Comparison of ENCODE assay signal across 7 cellular contexts in genomic region chr11:62883677-62884076, GRCh38. TPM values are rescaled to one million over a fixed set of nuclear protein-coding genes. Genes with fewer than 3 reads are reported as not detected.
DNase-seq lines count a peak whose midpoint lies in the region; ATAC-seq, FAIRE-seq and TF ChIP-seq lines count a peak whose summit lies in the region.
"Had no signal": no experiment of that assay in that cellular context is flagged by ENCODE, and none has a peak within 500 bp of the region (broad histone marks: within the 10 kb centered on the region; RNA-seq: fewer than 3 reads in every experiment).

No MANE protein-coding gene starts in this region.

- peaks cover 24% of the 10 kb centered on the region for H3K4me1 ChIP-seq in RWPE2 (ENCODE audit: insufficient read depth, poor library complexity, severe bottlenecking)
- peaks cover 41% of the 10 kb centered on the region for H3K4me1 ChIP-seq in keratinocyte (ENCODE audit: control insufficient read depth, extremely low read depth, insufficient read depth, low read length)

- H3K79me2 ChIP-seq in keratinocyte (ENCODE audit: control insufficient read depth, insufficient read depth, low read length) = peaks cover 50% of the 10 kb centered on the region

- ATAC-seq in RWPE2 (ENCODE audit: low read depth) (no peak), GM21529 (IDR thresholded peaks at IDR 0.05; ENCODE audit: unreplicated experiment) (no peak), GM21381 (IDR thresholded peaks at IDR 0.05; ENCODE audit: unreplicated experiment) (no peak)

- FAIRE-seq in keratinocyte (lab: Jason Lieb, UNC) = no peak

- no peak overlapping the region for H2AFZ ChIP-seq in keratinocyte (ENCODE audit: control insufficient read depth, low read length)

- H3K36me3 ChIP-seq in RWPE2 (ENCODE audit: low read depth) (peaks cover 84% of the 10 kb centered on the region), keratinocyte (ENCODE audit: control insufficient read depth in 2 of 2, extremely low read depth in 1 of 2, insufficient read depth in 2 of 2, low read length in 2 of 2) (peaks cover 49 to 57% of the 10 kb centered on the region in 2 experiments)

- H3K4me2 ChIP-seq in keratinocyte (ENCODE audit: control insufficient read depth, extremely low read depth, insufficient read depth, low read depth, low read length) = peak overlapping the region; percentile 98

- peak overlapping the region; percentile 96 for H3K4me3 ChIP-seq in AG09309 (ENCODE audit: control insufficient read depth, low read depth, low read length)
- peak overlapping the region; percentile 66 for H3K4me3 ChIP-seq in RWPE2 (ENCODE audit: severe bottlenecking)
- H3K4me3 ChIP-seq in keratinocyte (ENCODE audit: control insufficient read depth in 2 of 3, extremely low read depth in 1 of 3, insufficient read depth in 2 of 3, low read depth in 1 of 3, low read length in 3 of 3) = peak overlapping the region; percentile 77 to 100 (median 95)

- DNase-seq in AG09309 (ENCODE audit: low read depth) (no peak), RWPE2 (ENCODE audit: low spot score) (no peak), keratinocyte (ENCODE audit: low read depth, low spot score) (no peak), inferior parietal cortex (ENCODE audit: extremely low spot score) (no peak)
- DNase-seq: NCI-H1417 treated with DMSO at 0.1 percent for 48 hours had no signal

- no peaks in the 10 kb centered on the region for H3K9me3 ChIP-seq in RWPE2 (ENCODE audit: severe bottlenecking)
- H3K9me3 ChIP-seq in keratinocyte (ENCODE audit: control insufficient read depth, low read depth, low read length) = no peaks in the 10 kb centered on the region

- H3K27me3 ChIP-seq in RWPE2 (ENCODE audit: insufficient read depth, poor library complexity, severe bottlenecking) (no peaks in the 10 kb centered on the region), keratinocyte (ENCODE audit: control insufficient read depth, extremely low read depth, insufficient read depth, low read length) (no peaks in the 10 kb centered on the region)

- peak overlapping the region; percentile 92 for H3K27ac ChIP-seq in RWPE2 (ENCODE audit: poor library complexity, severe bottlenecking)
- H3K27ac ChIP-seq in keratinocyte (ENCODE audit: control insufficient read depth, insufficient read depth, low read length) = peak overlapping the region; percentile 99

- peaks cover 2% of the 10 kb centered on the region for H3K9me1 ChIP-seq in keratinocyte (ENCODE audit: control insufficient read depth, extremely low read depth, insufficient read depth, low read length)

- H4K20me1 ChIP-seq in keratinocyte (ENCODE audit: control insufficient read depth, extremely low read depth, insufficient read depth, low read length) = peaks cover 33% of the 10 kb centered on the region

- peak overlapping the region; percentile 98 for H3K9ac ChIP-seq in keratinocyte (ENCODE audit: control insufficient read depth, extremely low read depth, insufficient read depth, low read length)

- TF ChIP-seq CTCF in AG09309 (IDR thresholded peaks at IDR 0.05; ENCODE audit: control insufficient read depth, insufficient read depth, low read depth, low read length, missing control alignments) = no peak
- no peak for TF ChIP-seq CTCF in RWPE2 (IDR thresholded peaks at IDR 0.05; ENCODE audit: poor library complexity, severe bottlenecking)
- TF ChIP-seq CTCF in keratinocyte (optimal IDR thresholded peaks at IDR 0.05 in 1 of 3, IDR thresholded peaks at IDR 0.05 in 1 of 3, conservative IDR thresholded peaks at IDR 0.05 in 1 of 3; ENCODE audit: extremely low read depth in 1 of 3, insufficient read depth in 2 of 3, low read length in 3 of 3) = no peak

- dilution Hi-C loops in keratinocyte (cut with MboI; ENCODE audit: extremely low pct_ligation_motif_present, low sequenced_read_pairs) = no loop called here

RNA-seq across cellular contexts. Expression of gene SLC3A2, which starts 3.0 kb away (rescaled TPM):
- 469 to 552 TPM (median 521 TPM) in 3 replicates for polyA plus RNA-seq in keratinocyte
- 307 TPM for polyA plus RNA-seq in keratinocyte (2011; ENCODE audit: low read depth)
- polyA plus RNA-seq in keratinocyte (2011; cell fraction: cytosol; rRNA removed) = 204 and 205 TPM in 2 replicates
- 1,085 and 1,105 TPM in 2 replicates for polyA plus RNA-seq in keratinocyte (2011; cell fraction: nucleus; rRNA removed)
- 371 and 604 TPM in 2 replicates for polyA plus RNA-seq in keratinocyte (2012; ENCODE audit: low replicate concordance)
- polyA minus RNA-seq in keratinocyte = 291 to 368 TPM (median 298 TPM) in 3 replicates
- polyA minus RNA-seq in keratinocyte (2011; cell fraction: cytosol; rRNA and poly(A)+ RNA removed) = 493 TPM
- 560 and 576 TPM in 2 replicates for polyA minus RNA-seq in keratinocyte (2011; cell fraction: nucleus; rRNA and poly(A)+ RNA removed)

RNA-seq across cellular contexts. Expression of gene CHRM1, which starts 37.5 kb away (rescaled TPM):
- not detected in 3 replicates for polyA plus RNA-seq in keratinocyte
- not detected for polyA plus RNA-seq in keratinocyte (2011; ENCODE audit: low read depth)
- polyA plus RNA-seq in keratinocyte (2011; cell fraction: cytosol; rRNA removed) = not detected in 2 replicates
- polyA plus RNA-seq in keratinocyte (2011; cell fraction: nucleus; rRNA removed) = not detected in 2 replicates
- not detected in 2 replicates for polyA plus RNA-seq in keratinocyte (2012; ENCODE audit: low replicate concordance)
- 0.07 TPM in 1 of 3 replicates, not detected in the others for polyA minus RNA-seq in keratinocyte
- not detected for polyA minus RNA-seq in keratinocyte (2011; cell fraction: cytosol; rRNA and poly(A)+ RNA removed)
- polyA minus RNA-seq in keratinocyte (2011; cell fraction: nucleus; rRNA and poly(A)+ RNA removed) = not detected in 2 replicates

RNA-seq across cellular contexts. Expression of gene WDR74, which starts 44.3 kb away (rescaled TPM):
- polyA plus RNA-seq in keratinocyte = 44.5 to 48.1 TPM (median 47.7 TPM) in 3 replicates
- polyA plus RNA-seq in keratinocyte (2011; ENCODE audit: low read depth) = 52.4 TPM
- 26.8 and 38.1 TPM in 2 replicates for polyA plus RNA-seq in keratinocyte (2011; cell fraction: cytosol; rRNA removed)
- polyA plus RNA-seq in keratinocyte (2011; cell fraction: nucleus; rRNA removed) = 65.9 and 68.6 TPM in 2 replicates
- polyA plus RNA-seq in keratinocyte (2012; ENCODE audit: low replicate concordance) = 46.5 and 58.6 TPM in 2 replicates
- 39.4 to 66.3 TPM (median 48.9 TPM) in 3 replicates for polyA minus RNA-seq in keratinocyte
- polyA minus RNA-seq in keratinocyte (2011; cell fraction: cytosol; rRNA and poly(A)+ RNA removed) = 53.1 TPM
- 71.3 and 88.0 TPM in 2 replicates for polyA minus RNA-seq in keratinocyte (2011; cell fraction: nucleus; rRNA and poly(A)+ RNA removed)

RNA-seq across cellular contexts. Expression of gene TEX54, which starts 51.0 kb away (rescaled TPM):
- not detected in 3 replicates for polyA plus RNA-seq in keratinocyte
- polyA plus RNA-seq in keratinocyte (2011; ENCODE audit: low read depth) = not detected
- polyA plus RNA-seq in keratinocyte (2011; cell fraction: cytosol; rRNA removed) = not detected in 2 replicates
- not detected in 2 replicates for polyA plus RNA-seq in keratinocyte (2011; cell fraction: nucleus; rRNA removed)
- not detected in 2 replicates for polyA plus RNA-seq in keratinocyte (2012; ENCODE audit: low replicate concordance)
- polyA minus RNA-seq in keratinocyte = not detected in 3 replicates
- polyA minus RNA-seq in keratinocyte (2011; cell fraction: cytosol; rRNA and poly(A)+ RNA removed) = not detected
- polyA minus RNA-seq in keratinocyte (2011; cell fraction: nucleus; rRNA and poly(A)+ RNA removed) = not detected in 2 replicates

RNA-seq across cellular contexts. Expression of gene STX5, which starts 51.8 kb away (rescaled TPM):
- polyA plus RNA-seq in keratinocyte = 20.4 to 30.4 TPM (median 25.6 TPM) in 3 replicates
- polyA plus RNA-seq in keratinocyte (2011; ENCODE audit: low read depth) = 49.1 TPM
- 26.0 and 26.2 TPM in 2 replicates for polyA plus RNA-seq in keratinocyte (2011; cell fraction: cytosol; rRNA removed)
- polyA plus RNA-seq in keratinocyte (2011; cell fraction: nucleus; rRNA removed) = 20.2 and 22.6 TPM in 2 replicates
- 25.3 and 35.6 TPM in 2 replicates for polyA plus RNA-seq in keratinocyte (2012; ENCODE audit: low replicate concordance)
- 29.1 to 49.6 TPM (median 37.5 TPM) in 3 replicates for polyA minus RNA-seq in keratinocyte
- 22.8 TPM for polyA minus RNA-seq in keratinocyte (2011; cell fraction: cytosol; rRNA and poly(A)+ RNA removed)
- polyA minus RNA-seq in keratinocyte (2011; cell fraction: nucleus; rRNA and poly(A)+ RNA removed) = 10.2 and 11.9 TPM in 2 replicates
